ENCODE assay signal across 8 cellular contexts in the genomic region with DNA sequence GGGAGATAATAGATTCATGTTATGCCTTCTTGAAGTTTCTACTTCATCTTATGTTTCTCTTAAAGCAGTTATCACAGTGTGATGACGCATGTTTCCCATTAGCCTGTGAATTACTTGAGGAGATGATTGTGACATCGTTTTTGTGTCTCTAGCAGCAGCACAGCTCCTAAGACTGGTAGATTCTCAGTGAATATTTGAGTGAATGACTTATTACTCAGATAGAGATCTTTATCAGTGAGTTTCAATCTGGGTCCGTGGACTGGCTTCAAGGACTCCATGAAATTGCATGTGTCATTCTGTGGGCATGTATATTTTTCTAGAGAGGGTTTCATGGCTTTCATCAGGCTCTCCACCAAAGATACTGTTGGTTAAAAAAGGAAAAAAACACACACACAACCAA. TPM values are rescaled to one million over a fixed set of nuclear protein-coding genes. Genes with fewer than 3 reads are reported as not detected.
DNase-seq lines count a peak whose midpoint lies in the region; ATAC-seq lines count a peak whose summit lies in the region.

No MANE protein-coding gene starts in this region.

- H3K18ac ChIP-seq in mesenchymal stem cell (ENCODE audit: low read depth in 1 of 2, low read length in 2 of 2) = no peak overlapping the region

- H3K4me1 Mint-ChIP-seq in activated naive CD8-positive, alpha-beta T cell treated with anti-CD3 and anti-CD28 coated beads for 36 hours = peaks cover 75% of the 10 kb centered on the region

- H4K8ac ChIP-seq in mesenchymal stem cell (ENCODE audit: low read length) = no peak overlapping the region

- H2AFZ ChIP-seq in mesenchymal stem cell (ENCODE audit: low read depth, low read length) = no peak overlapping the region

- H3K9ac ChIP-seq in mesenchymal stem cell (ENCODE audit: low read length) = peak overlapping the region; percentile 67

- H3K4me3 ChIP-seq in mesenchymal stem cell (ENCODE audit: insufficient read depth in 1 of 2, low read depth in 1 of 2, low read length in 2 of 2) = peak overlapping the region in 1 of 2 experiments; percentile 44

- no peak overlapping the region for H3K4ac ChIP-seq in mesenchymal stem cell (ENCODE audit: low read depth in 1 of 2, low read length in 2 of 2)

- no peaks in the 10 kb centered on the region for H3K27me3 Mint-ChIP-seq in activated naive CD8-positive, alpha-beta T cell treated with anti-CD3 and anti-CD28 coated beads for 36 hours

- H3K79me1 ChIP-seq in mesenchymal stem cell (replicated peaks; ENCODE audit: low read length, poor library complexity, severe bottlenecking) = peaks cover 9% of the 10 kb centered on the region

- peak; percentile 32 for DNase-seq in stimulated activated CD4-positive, alpha-beta T cell treated with anti-CD3 and anti-CD28 coated beads, Interleukin-2, amount 100 ng/mL, for 4 hours (ENCODE audit: low read depth)
- no peak for DNase-seq in stimulated activated CD4-positive, alpha-beta T cell treated with anti-CD3 and anti-CD28 coated beads, Interleukin-2, amount 100 ng/mL, for 48 hours
- DNase-seq in activated naive CD8-positive, alpha-beta T cell treated with anti-CD3 and anti-CD28 coated beads for 36 hours = no peak
- peak; percentile 96 for DNase-seq in mesenchymal stem cell
- DNase-seq in NCI-H524 (lab: John Stamatoyannopoulos, UW) = no peak
- no peak for DNase-seq in occipital lobe (lab: John Stamatoyannopoulos, UW)

- peaks cover 0 to 8% of the 10 kb centered on the region in 2 experiments for H3K36me3 ChIP-seq in mesenchymal stem cell (ENCODE audit: control insufficient read depth in 1 of 2, insufficient read depth in 2 of 2, low read depth in 1 of 2, low read length in 2 of 2)

- no peak overlapping the region for H2BK120ac ChIP-seq in mesenchymal stem cell (ENCODE audit: low read depth, low read length)

- H3K27ac Mint-ChIP-seq in activated naive CD8-positive, alpha-beta T cell treated with anti-CD3 and anti-CD28 coated beads for 36 hours = peak overlapping the region; percentile 89

- H2BK5ac ChIP-seq in mesenchymal stem cell (ENCODE audit: low read depth, low read length, poor library complexity, severe bottlenecking) = no peak overlapping the region

- no peak overlapping the region for H2BK12ac ChIP-seq in mesenchymal stem cell (ENCODE audit: low read length in 2 of 2)

- ATAC-seq in GM19397 (IDR thresholded peaks at IDR 0.05; ENCODE audit: unreplicated experiment) = no peak
- ATAC-seq in HG02885 (IDR thresholded peaks at IDR 0.05; ENCODE audit: poor library complexity, unreplicated experiment) = no peak

- no peak overlapping the region for H2BK15ac ChIP-seq in mesenchymal stem cell (ENCODE audit: low read depth, poor library complexity, severe bottlenecking)

- H4K91ac ChIP-seq in mesenchymal stem cell (ENCODE audit: low read length) = no peak overlapping the region

- H3K4me3 Mint-ChIP-seq in activated naive CD8-positive, alpha-beta T cell treated with anti-CD3 and anti-CD28 coated beads for 36 hours = peak overlapping the region; percentile 54

- H3K4me1 ChIP-seq in mesenchymal stem cell (ENCODE audit: control insufficient read depth, insufficient read depth, low read depth, low read length) = peaks cover 28% of the 10 kb centered on the region

- no peak overlapping the region for H3K4me2 ChIP-seq in mesenchymal stem cell (ENCODE audit: low read length, poor library complexity, severe bottlenecking)

- H3K27me3 ChIP-seq in mesenchymal stem cell (ENCODE audit: control insufficient read depth in 1 of 2, insufficient read depth in 1 of 2, low read length in 2 of 2) = no peaks in the 10 kb centered on the region

- H2AK5ac ChIP-seq in mesenchymal stem cell (ENCODE audit: low read length, severe bottlenecking) = no peak overlapping the region

- 31% methylated on average over 3 of the region's 3 CpGs for WGBS in mesenchymal stem cell

- H3K14ac ChIP-seq in mesenchymal stem cell (ENCODE audit: low read length in 2 of 2) = no peak overlapping the region

- H3K27ac ChIP-seq in mesenchymal stem cell (ENCODE audit: low read length, poor library complexity, severe bottlenecking) = no peak overlapping the region

- peaks cover 4% of the 10 kb centered on the region for H3K9me3 Mint-ChIP-seq in activated naive CD8-positive, alpha-beta T cell treated with anti-CD3 and anti-CD28 coated beads for 36 hours

- peaks cover 22% of the 10 kb centered on the region for H3K36me3 Mint-ChIP-seq in activated naive CD8-positive, alpha-beta T cell treated with anti-CD3 and anti-CD28 coated beads for 36 hours

- no peak overlapping the region for H3K23ac ChIP-seq in mesenchymal stem cell (ENCODE audit: low read length in 2 of 2)

- H3K9me3 ChIP-seq in mesenchymal stem cell (ENCODE audit: control insufficient read depth, low read length) = no peaks in the 10 kb centered on the region

RNA-seq across cellular contexts. Expression of gene YPEL2, which starts 29.9 kb away (rescaled TPM):
- total RNA-seq in activated naive CD8-positive, alpha-beta T cell treated with anti-CD3 and anti-CD28 coated beads for 36 hours = 1 to 10 TPM; 4.4 to 4.7 TPM
- 10.5 TPM for polyA plus RNA-seq in mesenchymal stem cell (2013, experiment 1 of 2)
- polyA plus RNA-seq in mesenchymal stem cell (2013, experiment 2 of 2) = 10.8 TPM
- 8.9 TPM for total RNA-seq in occipital lobe

Comparison
In these comparisons a context has a peak if more than half of its experiments do, and no peak if none do; other contexts are left out.
1. DNase-seq: peak in stimulated activated CD4-positive, alpha-beta T cell treated with anti-CD3 and anti-CD28 coated beads, Interleukin-2, amount 100 ng/mL, for 4 hours (single experiment) and mesenchymal stem cell (single experiment); none in stimulated activated CD4-positive, alpha-beta T cell treated with anti-CD3 and anti-CD28 coated beads, Interleukin-2, amount 100 ng/mL, for 48 hours (0 of 2), activated naive CD8-positive, alpha-beta T cell treated with anti-CD3 and anti-CD28 coated beads for 36 hours (single experiment), NCI-H524 (0 of 2) and occipital lobe (single experiment).